Comparison of ENCODE assay signal across 13 cellular contexts in genomic region chr3:17639257-17639656, GRCh38.
DNase-seq lines count a peak whose midpoint lies in the region; ATAC-seq, FAIRE-seq and TF ChIP-seq lines count a peak whose summit lies in the region.
"Had no signal": no experiment of that assay in that cellular context is flagged by ENCODE, and none has a peak within 500 bp of the region (broad histone marks: within the 10 kb centered on the region; RNA-seq: fewer than 3 reads in every experiment).

No MANE protein-coding gene starts in this region.

- CTCF ChIA-PET in AG04449 (lab: Yijun Ruan, JAX): interaction anchor here (1.6 kb wide), 1 partner anchor 13 kb away, joined by 3 read pairs; no protein-coding TSS in a partner anchor
- CTCF ChIA-PET in activated CD8-positive, alpha-beta memory T cell treated with anti-CD3 and anti-CD28 coated beads, Interleukin-2, amount 10 ng/mL, durations not matched to agents 7 days and 5 days (lab: Charles Lee): interaction anchor here (1.5 kb wide), 1 partner anchor 108 kb away, joined by 3 read pairs; no protein-coding TSS in a partner anchor

- H3K4me1 ChIP-seq in keratinocyte (ENCODE audit: control insufficient read depth, extremely low read depth, insufficient read depth, low read length): peaks cover 13% of the 10 kb centered on the region
- H3K4me1 ChIP-seq: BLaER1 had no signal

- H3K27me3 ChIP-seq in keratinocyte (ENCODE audit: control insufficient read depth, extremely low read depth, insufficient read depth, low read length): no peaks in the 10 kb centered on the region
- H3K27me3 ChIP-seq: BLaER1, thyroid gland had no signal

- H3K36me3 ChIP-seq in keratinocyte (ENCODE audit: control insufficient read depth in 2 of 2, extremely low read depth in 1 of 2, insufficient read depth in 2 of 2, low read length in 2 of 2): no peaks in the 10 kb centered on the region
- H3K36me3 ChIP-seq: thyroid gland had no signal

- POLR2A ChIA-PET in AG04449 (lab: Yijun Ruan, JAX): no interaction called here

- no peak for ATAC-seq in GM19035 (IDR thresholded peaks at IDR 0.05; ENCODE audit: unreplicated experiment)
- no peak for ATAC-seq in activated CD8-positive, alpha-beta memory T cell treated with anti-CD3 and anti-CD28 coated beads, Interleukin-2, amount 10 ng/mL, durations not matched to agents 7 days and 5 days

- dilution Hi-C loops in keratinocyte (cut with MboI; ENCODE audit: extremely low pct_ligation_motif_present, low sequenced_read_pairs): no loop called here

- peaks cover 2% of the 10 kb centered on the region for H3K79me2 ChIP-seq in keratinocyte (ENCODE audit: control insufficient read depth, insufficient read depth, low read length)

- H3K4me3 ChIP-seq in AG04449 (ENCODE audit: low read depth, low read length) (no peak overlapping the region), astrocyte of the cerebellum (ENCODE audit: low read depth, low read length) (no peak overlapping the region), keratinocyte (ENCODE audit: control insufficient read depth in 2 of 3, extremely low read depth in 1 of 3, insufficient read depth in 2 of 3, low read depth in 1 of 3, low read length in 3 of 3) (peak overlapping the region in 1 of 3 experiments; percentile 9)
- H3K4me3 ChIP-seq: BLaER1, thyroid gland had no signal

- no peaks in the 10 kb centered on the region for H4K20me1 ChIP-seq in keratinocyte (ENCODE audit: control insufficient read depth, extremely low read depth, insufficient read depth, low read length)

- TF ChIP-seq CTCF in AG04449 (IDR thresholded peaks at IDR 0.05; ENCODE audit: insufficient read depth, low read length, missing control alignments) (no peak), astrocyte of the cerebellum (IDR thresholded peaks at IDR 0.05; ENCODE audit: low read depth, low read length, missing control alignments) (no peak), keratinocyte (optimal IDR thresholded peaks at IDR 0.05 in 1 of 3, IDR thresholded peaks at IDR 0.05 in 1 of 3, conservative IDR thresholded peaks at IDR 0.05 in 1 of 3; ENCODE audit: extremely low read depth in 1 of 3, insufficient read depth in 2 of 3, low read length in 3 of 3) (no peak)

- no peak overlapping the region for H2AFZ ChIP-seq in keratinocyte (ENCODE audit: control insufficient read depth, low read length)

- DNase-seq in AG04449 (ENCODE audit: low read depth, low spot score) (peak; percentile 41), HS-27A (ENCODE audit: low read depth) (peak; percentile 73), astrocyte of the cerebellum (ENCODE audit: low read depth) (peak; percentile 5), keratinocyte (ENCODE audit: low read depth, low spot score) (peak; percentile 28), T-helper 2 cell (no peak), HT-29 (ENCODE audit: low spot score) (no peak)
- no peak for DNase-seq in activated CD8-positive, alpha-beta memory T cell treated with anti-CD3 and anti-CD28 coated beads, Interleukin-2, amount 10 ng/mL, durations not matched to agents 7 days and 5 days
- DNase-seq: activated naive CD8-positive, alpha-beta T cell treated with anti-CD3 and anti-CD28 coated beads for 36 hours; effector memory CD4-positive, alpha-beta T cell; right cardiac atrium; thyroid gland had no signal

- no peak for FAIRE-seq in keratinocyte (lab: Jason Lieb, UNC)

- H3K36me3 Mint-ChIP-seq in activated CD8-positive, alpha-beta memory T cell treated with anti-CD3 and anti-CD28 coated beads, Interleukin-2, amount 10 ng/mL, durations not matched to agents 7 days and 5 days: peaks cover 3% of the 10 kb centered on the region

- peak overlapping the region; percentile 64 for H3K4me2 ChIP-seq in keratinocyte (ENCODE audit: control insufficient read depth, extremely low read depth, insufficient read depth, low read depth, low read length)
- H3K4me2 ChIP-seq: BLaER1 had no signal

- no peaks in the 10 kb centered on the region for H3K9me3 Mint-ChIP-seq in activated CD8-positive, alpha-beta memory T cell treated with anti-CD3 and anti-CD28 coated beads, Interleukin-2, amount 10 ng/mL, durations not matched to agents 7 days and 5 days (ENCODE audit: low read depth)
- H3K9me3 Mint-ChIP-seq: activated naive CD8-positive, alpha-beta T cell treated with anti-CD3 and anti-CD28 coated beads for 36 hours had no signal

- H3K9ac ChIP-seq in keratinocyte (ENCODE audit: control insufficient read depth, extremely low read depth, insufficient read depth, low read length): no peak overlapping the region
- H3K9ac ChIP-seq: BLaER1 had no signal

- H3K27me3 Mint-ChIP-seq in activated CD8-positive, alpha-beta memory T cell treated with anti-CD3 and anti-CD28 coated beads, Interleukin-2, amount 10 ng/mL, durations not matched to agents 7 days and 5 days: no peaks in the 10 kb centered on the region
- H3K27me3 Mint-ChIP-seq: activated naive CD8-positive, alpha-beta T cell treated with anti-CD3 and anti-CD28 coated beads for 36 hours had no signal

- peaks cover 6% of the 10 kb centered on the region for H3K4me1 Mint-ChIP-seq in activated CD8-positive, alpha-beta memory T cell treated with anti-CD3 and anti-CD28 coated beads, Interleukin-2, amount 10 ng/mL, durations not matched to agents 7 days and 5 days

- peak overlapping the region; percentile 79 for H3K27ac ChIP-seq in keratinocyte (ENCODE audit: control insufficient read depth, insufficient read depth, low read length)
- H3K27ac ChIP-seq: BLaER1, thyroid gland had no signal

- no peaks in the 10 kb centered on the region for H3K9me1 ChIP-seq in keratinocyte (ENCODE audit: control insufficient read depth, extremely low read depth, insufficient read depth, low read length)

- no peak overlapping the region for H3K4me3 Mint-ChIP-seq in activated CD8-positive, alpha-beta memory T cell treated with anti-CD3 and anti-CD28 coated beads, Interleukin-2, amount 10 ng/mL, durations not matched to agents 7 days and 5 days
- H3K4me3 Mint-ChIP-seq: activated naive CD8-positive, alpha-beta T cell treated with anti-CD3 and anti-CD28 coated beads for 36 hours had no signal

- no peak overlapping the region for H3K27ac Mint-ChIP-seq in activated CD8-positive, alpha-beta memory T cell treated with anti-CD3 and anti-CD28 coated beads, Interleukin-2, amount 10 ng/mL, durations not matched to agents 7 days and 5 days
- H3K27ac Mint-ChIP-seq: activated naive CD8-positive, alpha-beta T cell treated with anti-CD3 and anti-CD28 coated beads for 36 hours had no signal

- in situ Hi-C loops in astrocyte of the cerebellum (cut with HindIII; ENCODE audit: low sequenced_read_pairs): no loop called here

- H3K9me3 ChIP-seq in keratinocyte (ENCODE audit: control insufficient read depth, low read depth, low read length): no peaks in the 10 kb centered on the region
- H3K9me3 ChIP-seq: BLaER1, thyroid gland had no signal

Comparison
In these comparisons a context has a peak if more than half of its experiments do, and no peak if none do; other contexts are left out.
1. DNase-seq: peak in AG04449 (single experiment), HS-27A (single experiment), astrocyte of the cerebellum (single experiment) and keratinocyte (single experiment); none in T-helper 2 cell (0 of 5), HT-29 (single experiment) and activated CD8-positive, alpha-beta memory T cell treated with anti-CD3 and anti-CD28 coated beads, Interleukin-2, amount 10 ng/mL, durations not matched to agents 7 days and 5 days (single experiment).